Comparison of ENCODE assay signal across 9 cellular contexts in genomic region chr10:72310241-72310633, GRCh38. TPM values are rescaled to one million over a fixed set of nuclear protein-coding genes. Genes with fewer than 3 reads are reported as not detected.
A peak's percentile ranks its signal among the peaks of the same experiment; 100 is the strongest.
DNase-seq lines count a peak whose midpoint lies in the region; ATAC-seq, FAIRE-seq and TF ChIP-seq lines count a peak whose summit lies in the region.
"Had no signal": no experiment of that assay in that cellular context is flagged by ENCODE, and none has a peak within 500 bp of the region (broad histone marks: within the 10 kb centered on the region; RNA-seq: fewer than 3 reads in every experiment).

No MANE protein-coding gene starts in this region.

- H3K4me3 Mint-ChIP-seq in osteocyte (ENCODE audit: unreplicated experiment), result no peak overlapping the region

- no peak overlapping the region for H3K9ac ChIP-seq in endothelial cell of umbilical vein (replicated peaks; ENCODE audit: extremely low read depth, insufficient read depth, low read length)

- no peak overlapping the region for H3K4me2 ChIP-seq in endothelial cell of umbilical vein (ENCODE audit: insufficient read depth, low read length)

- H3K4me1 Mint-ChIP-seq in osteocyte (ENCODE audit: unreplicated experiment), result peaks cover 25% of the 10 kb centered on the region

- TF ChIP-seq CTCF in endothelial cell of umbilical vein (IDR thresholded peaks at IDR 0.05; ENCODE audit: extremely low read depth in 1 of 2, insufficient read depth in 1 of 2, low read depth in 1 of 2, low read length in 2 of 2) (no peak), osteocyte (IDR thresholded peaks at IDR 0.05) (no peak), D721Med (IDR thresholded peaks at IDR 0.05; ENCODE audit: insufficient read depth, missing control alignments) (no peak)

- H3K9me3 ChIP-seq in endothelial cell of umbilical vein (replicated peaks; ENCODE audit: control insufficient read depth, insufficient read depth, low read length), result no peaks in the 10 kb centered on the region

- no peak overlapping the region for H3K27ac ChIP-seq in endothelial cell of umbilical vein (ENCODE audit: insufficient read depth, low read depth, low read length)

- BruUV-seq in endothelial cell of umbilical vein (replicated peaks; lab: Mats Ljungman, UMichigan), result no TSS peak

- no peak for ATAC-seq in GM21360 (IDR thresholded peaks at IDR 0.05; ENCODE audit: unreplicated experiment)
- no peak for ATAC-seq in HG02885 (IDR thresholded peaks at IDR 0.05; ENCODE audit: poor library complexity, unreplicated experiment)
- ATAC-seq: GM12878 had no signal

- intact Hi-C loops in endothelial cell of umbilical vein (cut with micrococcal nuclease), result no loop called here

- no peak for TF ChIP-seq POLR2A in GM12892 (IDR thresholded peaks at IDR 0.05; ENCODE audit: low read depth, low read length)
- no peak for TF ChIP-seq POLR2A in endothelial cell of umbilical vein (IDR thresholded peaks at IDR 0.05; ENCODE audit: low read depth, low read length)

- H3K36me3 ChIP-seq in endothelial cell of umbilical vein (ENCODE audit: control insufficient read depth in 2 of 2, extremely low read depth in 1 of 2, insufficient read depth in 2 of 2, low read length in 2 of 2), result no peaks in the 10 kb centered on the region

- CTCF ChIA-PET in endothelial cell of umbilical vein (lab: Charles Lee), result no interaction called here

- no peaks in the 10 kb centered on the region for H3K9me3 Mint-ChIP-seq in osteocyte (ENCODE audit: unreplicated experiment)

- POLR2A ChIA-PET in endothelial cell of umbilical vein (lab: Charles Lee), result interaction anchor here (2.3 kb wide), 1 partner anchor 36 kb away, joined by 17 read pairs; the partner anchor contains the start of gene DDIT4

- H3K9me1 ChIP-seq in endothelial cell of umbilical vein (replicated peaks; ENCODE audit: control insufficient read depth, extremely low read depth, insufficient read depth, low read length), result no peaks in the 10 kb centered on the region

- H3K27ac Mint-ChIP-seq in osteocyte (ENCODE audit: unreplicated experiment), result peak overlapping the region; percentile 55

- H3K4me3 ChIP-seq in endothelial cell of umbilical vein (replicated peaks in 1 of 3; ENCODE audit: insufficient read depth in 1 of 3, low read depth in 1 of 3, low read length in 3 of 3), result no peak overlapping the region
- H3K4me3 ChIP-seq: GM12878 had no signal

- no peaks in the 10 kb centered on the region for H3K27me3 ChIP-seq in endothelial cell of umbilical vein (ENCODE audit: control insufficient read depth in 2 of 2, insufficient read depth in 2 of 2, low read length in 2 of 2)

- H3K4me1 ChIP-seq in endothelial cell of umbilical vein (ENCODE audit: control insufficient read depth, extremely low read depth, insufficient read depth, low read length), result peaks cover 33% of the 10 kb centered on the region

- no peaks in the 10 kb centered on the region for H3K79me2 ChIP-seq in endothelial cell of umbilical vein (ENCODE audit: control insufficient read depth, insufficient read depth, low read length)

- no peaks in the 10 kb centered on the region for H4K20me1 ChIP-seq in endothelial cell of umbilical vein (replicated peaks; ENCODE audit: control insufficient read depth, extremely low read depth, insufficient read depth, low read length)

- H3K27me3 Mint-ChIP-seq in osteocyte (ENCODE audit: unreplicated experiment), result no peaks in the 10 kb centered on the region

- no peaks in the 10 kb centered on the region for H3K36me3 Mint-ChIP-seq in osteocyte (ENCODE audit: unreplicated experiment)

- dilution Hi-C loops in endothelial cell of umbilical vein (cut with MboI; ENCODE audit: extremely low pct_ligation_motif_present, low sequenced_read_pairs), result no loop called here

- DNase-seq in GM12892 (ENCODE audit: insufficient read length), result peak; percentile 10
- peak; percentile 54 for DNase-seq in NCI-H510A treated with DMSO at 0.1 percent for 48 hours (lab: John Stamatoyannopoulos, UW)
- DNase-seq in endothelial cell of umbilical vein (ENCODE audit: low read depth, low spot score), result no peak
- no peak for DNase-seq in osteocyte (ENCODE audit: extremely low spot score, unreplicated experiment)
- no peak for DNase-seq in D721Med (ENCODE audit: insufficient read length, low spot score)
- DNase-seq in activated CD8-positive, alpha-beta memory T cell treated with anti-CD3 and anti-CD28 coated beads, Interleukin-2, amount 50 U/mL, for 48 hours, result no peak

- H2AFZ ChIP-seq in endothelial cell of umbilical vein (ENCODE audit: low read depth, low read length), result peak overlapping the region; percentile 2

- FAIRE-seq in GM12892 (lab: Jason Lieb, UNC) (no peak), endothelial cell of umbilical vein (lab: Jason Lieb, UNC) (no peak), D721Med (lab: Jason Lieb, UNC) (no peak)
- FAIRE-seq: GM12878 had no signal

TF ChIP-seq in endothelial cell of umbilical vein, 7 proteins besides CTCF, POLR2A, EP300 and RAD21:
- no peak for TF ChIP-seq GATA2 (IDR thresholded peaks at IDR 0.05; ENCODE audit: insufficient read depth, insufficient read length, low read depth, low read length)
- TF ChIP-seq JUN (IDR thresholded peaks at IDR 0.05; ENCODE audit: borderline replicate concordance, insufficient read depth, insufficient read length, low read depth), result no peak
- TF ChIP-seq EZH2 (IDR thresholded peaks at IDR 0.05; ENCODE audit: borderline replicate concordance, low read depth, low read length, severe bottlenecking), result no peak
- no peak for TF ChIP-seq MAX (IDR thresholded peaks at IDR 0.05; ENCODE audit: insufficient read depth, insufficient read length)
- TF ChIP-seq MYC (IDR thresholded peaks at IDR 0.05; ENCODE audit: low read depth, low read length), result no peak
- TF ChIP-seq FOS (IDR thresholded peaks at IDR 0.05; ENCODE audit: borderline replicate concordance, insufficient read depth, low read length), result no peak
- TF ChIP-seq POLR2AphosphoS5 (IDR thresholded peaks at IDR 0.05; ENCODE audit: insufficient read depth, low read depth, low read length), result no peak

RNA-seq across cellular contexts. Expression of gene DDIT4, which starts 36.5 kb away (rescaled TPM):
- 158 TPM for polyA plus RNA-seq in GM12892 (2012; ENCODE audit: missing spikeins)
- total RNA-seq in endothelial cell of umbilical vein (53.0 and 60.4 TPM in 2 replicates), osteocyte (288 and 290 TPM in 2 replicates)
- 64.2 and 65.3 TPM in 2 replicates for polyA plus RNA-seq in endothelial cell of umbilical vein
- polyA plus RNA-seq in endothelial cell of umbilical vein (2011; cell fraction: cytosol; rRNA removed), result 36.6 and 46.9 TPM in 2 replicates
- polyA plus RNA-seq in endothelial cell of umbilical vein (2011; cell fraction: nucleus; rRNA removed), result 55.1 and 67.4 TPM in 2 replicates
- polyA plus RNA-seq in endothelial cell of umbilical vein (2012), result 35.9 and 40.5 TPM in 2 replicates
- 64.6 and 66.6 TPM in 2 replicates for polyA minus RNA-seq in endothelial cell of umbilical vein
- 248 TPM for polyA minus RNA-seq in endothelial cell of umbilical vein (2011; cell fraction: cytosol; rRNA and poly(A)+ RNA removed)
- polyA minus RNA-seq in endothelial cell of umbilical vein (2011; cell fraction: nucleus; rRNA and poly(A)+ RNA removed), result 57.9 and 87.9 TPM in 2 replicates

RNA-seq across cellular contexts. Expression of gene DNAJB12, which starts 44.5 kb away (rescaled TPM):
- polyA plus RNA-seq in GM12892 (2012; ENCODE audit: missing spikeins), result 9.9 TPM
- total RNA-seq in endothelial cell of umbilical vein (44.2 and 45.2 TPM in 2 replicates), osteocyte (42.4 and 43.0 TPM in 2 replicates)
- polyA plus RNA-seq in endothelial cell of umbilical vein, result 25.0 and 27.2 TPM in 2 replicates
- polyA plus RNA-seq in endothelial cell of umbilical vein (2011; cell fraction: cytosol; rRNA removed), result 28.7 and 29.4 TPM in 2 replicates
- 47.2 and 50.5 TPM in 2 replicates for polyA plus RNA-seq in endothelial cell of umbilical vein (2011; cell fraction: nucleus; rRNA removed)
- polyA plus RNA-seq in endothelial cell of umbilical vein (2012), result 23.5 and 23.7 TPM in 2 replicates
- 25.7 and 28.2 TPM in 2 replicates for polyA minus RNA-seq in endothelial cell of umbilical vein
- 20.3 TPM for polyA minus RNA-seq in endothelial cell of umbilical vein (2011; cell fraction: cytosol; rRNA and poly(A)+ RNA removed)
- 30.6 and 33.3 TPM in 2 replicates for polyA minus RNA-seq in endothelial cell of umbilical vein (2011; cell fraction: nucleus; rRNA and poly(A)+ RNA removed)

Comparison
In these comparisons a context has a peak if more than half of its experiments do, and no peak if none do; other contexts are left out.
1. DNase-seq: peak in GM12892 (single experiment) and NCI-H510A treated with DMSO at 0.1 percent for 48 hours (single experiment); none in endothelial cell of umbilical vein (single experiment), osteocyte (single experiment), D721Med (single experiment) and activated CD8-positive, alpha-beta memory T cell treated with anti-CD3 and anti-CD28 coated beads, Interleukin-2, amount 50 U/mL, for 48 hours (single experiment).